ENCODE assay signal across 7 cellular contexts in the genomic region with DNA sequence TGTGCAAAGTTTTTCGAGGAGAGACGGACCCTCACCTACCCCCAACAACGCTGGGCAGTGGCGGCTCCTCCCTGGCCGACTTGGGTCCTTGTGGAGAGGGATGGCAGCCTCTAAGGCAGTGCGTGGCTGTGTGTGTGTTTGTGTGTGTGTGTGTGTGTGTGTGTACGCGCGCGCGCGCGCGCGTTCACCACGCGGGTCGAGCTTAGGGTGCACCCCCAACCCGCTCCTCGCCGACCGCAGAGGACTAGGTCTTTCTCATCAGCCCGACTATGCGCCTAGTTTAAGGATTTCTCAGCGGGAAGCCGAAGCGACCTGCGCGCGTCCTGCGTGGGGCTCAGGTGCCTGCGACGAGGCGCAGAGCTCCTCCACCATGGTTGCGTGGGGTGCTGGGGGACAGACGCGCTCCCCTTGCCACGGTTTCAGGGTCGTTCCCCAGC. TPM values are rescaled to one million over a fixed set of nuclear protein-coding genes. Genes with fewer than 3 reads are reported as not detected.
DNase-seq lines count a peak whose midpoint lies in the region; TF ChIP-seq lines count a peak whose summit lies in the region.

No MANE protein-coding gene starts in this region.

- WGBS in trophoblast cell (ENCODE audit: extremely low coverage, insufficient coverage, insufficient read length): no CpG with 5 or more reads among the region's 39 CpGs

- no peaks in the 10 kb centered on the region for H3K9me3 Mint-ChIP-seq in HFFc6
- H3K9me3 Mint-ChIP-seq in activated CD4-positive, alpha-beta memory T cell treated with anti-CD3 and anti-CD28 coated beads for 36 hours: no peaks in the 10 kb centered on the region

- peak overlapping the region; percentile 81 for H3K27ac Mint-ChIP-seq in HFFc6
- H3K27ac Mint-ChIP-seq in activated CD4-positive, alpha-beta memory T cell treated with anti-CD3 and anti-CD28 coated beads for 36 hours: no peak overlapping the region

- H3K27ac ChIP-seq in cardiac muscle cell (peak overlapping the region; percentile 86), trophoblast cell (ENCODE audit: low read depth, low read length) (peak overlapping the region; percentile 84)

- H3K4me1 Mint-ChIP-seq in HFFc6 (ENCODE audit: low read depth): peaks cover 33% of the 10 kb centered on the region
- peaks cover 19% of the 10 kb centered on the region for H3K4me1 Mint-ChIP-seq in activated CD4-positive, alpha-beta memory T cell treated with anti-CD3 and anti-CD28 coated beads for 36 hours (ENCODE audit: low read depth)

- peak overlapping the region; percentile 54 for H3K4ac ChIP-seq in trophoblast cell (ENCODE audit: low read depth, low read length)

- peaks cover 37% of the 10 kb centered on the region for H3K79me2 ChIP-seq in trophoblast cell (ENCODE audit: control insufficient read depth, insufficient read depth, low read length, poor library complexity)

- no peak overlapping the region for H2BK12ac ChIP-seq in trophoblast cell (ENCODE audit: low read length)

- peak overlapping the region; percentile 41 for H2AFZ ChIP-seq in trophoblast cell (ENCODE audit: insufficient read depth, low read length, poor library complexity)

- H3K4me2 ChIP-seq in trophoblast cell (ENCODE audit: low read length): peak overlapping the region; percentile 91

- H3K36me3 Mint-ChIP-seq in HFFc6 (ENCODE audit: low read depth): no peaks in the 10 kb centered on the region
- no peaks in the 10 kb centered on the region for H3K36me3 Mint-ChIP-seq in activated CD4-positive, alpha-beta memory T cell treated with anti-CD3 and anti-CD28 coated beads for 36 hours

- no peaks in the 10 kb centered on the region for H3K9me3 ChIP-seq in cardiac muscle cell (ENCODE audit: low read depth)
- H3K9me3 ChIP-seq in trophoblast cell (ENCODE audit: insufficient read depth, low read depth, low read length): no peaks in the 10 kb centered on the region

- H4K12ac ChIP-seq in trophoblast cell (ENCODE audit: low read depth, low read length): peak overlapping the region; percentile 12

- H3K27me3 ChIP-seq in cardiac muscle cell: no peaks in the 10 kb centered on the region
- no peaks in the 10 kb centered on the region for H3K27me3 ChIP-seq in trophoblast cell (ENCODE audit: insufficient read depth, low read length)

- peaks cover 17% of the 10 kb centered on the region for H3K4me1 ChIP-seq in cardiac muscle cell (ENCODE audit: low read depth)
- H3K4me1 ChIP-seq in trophoblast cell (ENCODE audit: control insufficient read depth in 1 of 2, insufficient read depth in 2 of 2, low read length in 2 of 2): peaks cover 16 to 20% of the 10 kb centered on the region in 2 experiments

- H3K14ac ChIP-seq in trophoblast cell (ENCODE audit: low read length): peak overlapping the region; percentile 99

- peaks cover 29% of the 10 kb centered on the region for H3K79me1 ChIP-seq in trophoblast cell (ENCODE audit: low read length)

- H3K18ac ChIP-seq in trophoblast cell (ENCODE audit: low read length): peak overlapping the region; percentile 100

- H2BK120ac ChIP-seq in trophoblast cell (ENCODE audit: insufficient read depth, low read length, poor library complexity): peak overlapping the region; percentile 20

- H4K8ac ChIP-seq in trophoblast cell (ENCODE audit: low read depth, low read length): peak overlapping the region; percentile 69

- H2AK5ac ChIP-seq in trophoblast cell (ENCODE audit: low read length): peak overlapping the region; percentile 17

- CTCF ChIA-PET in activated CD4-positive, alpha-beta memory T cell treated with anti-CD3 and anti-CD28 coated beads for 36 hours (lab: Charles Lee): no interaction called here

- peak overlapping the region; percentile 75 for H3K4me3 ChIP-seq in cardiac muscle cell
- peak overlapping the region; percentile 83 for H3K4me3 ChIP-seq in trophoblast cell (ENCODE audit: low read depth, low read length)

- DNase-seq in HFFc6 (no peak), cardiac muscle cell (ENCODE audit: low read depth in 1 of 2, low spot score in 1 of 2) (peak; percentile 33 to 38), trophoblast cell (peak in 1 of 2 donors; percentile 36), GF-D8 (lab: John Stamatoyannopoulos, UW) (no peak), GM10266 (ENCODE audit: extremely low spot score) (no peak), NCI-H2081 treated with DMSO at 0.1 percent for 48 hours (lab: John Stamatoyannopoulos, UW) (no peak)
- no peak for DNase-seq in activated CD4-positive, alpha-beta memory T cell treated with anti-CD3 and anti-CD28 coated beads for 36 hours

- TF ChIP-seq CTCF in HFFc6 (IDR thresholded peaks at IDR 0.05): no peak
- no peak for TF ChIP-seq CTCF in cardiac muscle cell (IDR thresholded peaks at IDR 0.05; ENCODE audit: low read depth, low read length)
- no peak for TF ChIP-seq CTCF in GM10266 (IDR thresholded peaks at IDR 0.05; ENCODE audit: control insufficient read depth, insufficient read depth, low read depth, missing control alignments)

- intact Hi-C loops in activated CD4-positive, alpha-beta memory T cell treated with anti-CD3 and anti-CD28 coated beads for 36 hours (cut with micrococcal nuclease): loop anchor here (10.0 kb wide), 1 partner anchor 51 kb away; no protein-coding TSS in a partner anchor

- POLR2A ChIA-PET in activated CD4-positive, alpha-beta memory T cell treated with anti-CD3 and anti-CD28 coated beads for 36 hours (lab: Charles Lee): no interaction called here

- H3K23ac ChIP-seq in trophoblast cell (ENCODE audit: low read length): no peak overlapping the region

- peaks cover 5% of the 10 kb centered on the region for H3K27me3 Mint-ChIP-seq in HFFc6 (ENCODE audit: insufficient read depth)
- peaks cover 51% of the 10 kb centered on the region for H3K27me3 Mint-ChIP-seq in activated CD4-positive, alpha-beta memory T cell treated with anti-CD3 and anti-CD28 coated beads for 36 hours

- H2BK5ac ChIP-seq in trophoblast cell (ENCODE audit: low read depth, low read length, poor library complexity): peak overlapping the region; percentile 97

- no peaks in the 10 kb centered on the region for H3K36me3 ChIP-seq in cardiac muscle cell
- peaks cover 3 to 4% of the 10 kb centered on the region in 2 experiments for H3K36me3 ChIP-seq in trophoblast cell (ENCODE audit: control insufficient read depth in 1 of 2, insufficient read depth in 2 of 2, low read length in 2 of 2)

- H3K4me3 Mint-ChIP-seq in HFFc6: peak overlapping the region; percentile 96
- H3K4me3 Mint-ChIP-seq in activated CD4-positive, alpha-beta memory T cell treated with anti-CD3 and anti-CD28 coated beads for 36 hours: peak overlapping the region; percentile 75

- peak overlapping the region; percentile 98 for H4K91ac ChIP-seq in trophoblast cell (ENCODE audit: low read depth, low read length)

- H3K9ac ChIP-seq in trophoblast cell (ENCODE audit: low read length): peak overlapping the region; percentile 48

RNA-seq across cellular contexts. Expression of a gene that starts 0.9 kb away (rescaled TPM):
- total RNA-seq in HFFc6 (2021; fragmentation: NEBNext Ultra II Directional; extraction: Animal tissue kit (Norgen Biotek cat#: 25700)): 10 to 100 TPM in 5 of 6 experiments, 1 to 10 TPM in 1; 9.9 to 13.5 (median 11.1) TPM
- 1 to 10 TPM; 4.6 to 5.8 TPM for total RNA-seq in activated CD4-positive, alpha-beta memory T cell treated with anti-CD3 and anti-CD28 coated beads for 36 hours
- 33.8 and 39.7 TPM in 2 replicates for total RNA-seq in cardiac muscle cell
- polyA plus RNA-seq in cardiac muscle cell: 34.8 and 45.2 TPM in 2 replicates
- polyA plus RNA-seq in trophoblast cell (2013): 79.8 and 85.3 TPM in 2 replicates

Comparison
In these comparisons a context has a peak if more than half of its experiments do, and no peak if none do; other contexts are left out.
1. DNase-seq: peak in cardiac muscle cell (2 of 2); none in HFFc6 (single experiment), activated CD4-positive, alpha-beta memory T cell treated with anti-CD3 and anti-CD28 coated beads for 36 hours (single experiment), GF-D8 (single experiment), GM10266 (single experiment) and NCI-H2081 treated with DMSO at 0.1 percent for 48 hours (single experiment).